ENCODE assay signal across 10 cellular contexts in the genomic region with DNA sequence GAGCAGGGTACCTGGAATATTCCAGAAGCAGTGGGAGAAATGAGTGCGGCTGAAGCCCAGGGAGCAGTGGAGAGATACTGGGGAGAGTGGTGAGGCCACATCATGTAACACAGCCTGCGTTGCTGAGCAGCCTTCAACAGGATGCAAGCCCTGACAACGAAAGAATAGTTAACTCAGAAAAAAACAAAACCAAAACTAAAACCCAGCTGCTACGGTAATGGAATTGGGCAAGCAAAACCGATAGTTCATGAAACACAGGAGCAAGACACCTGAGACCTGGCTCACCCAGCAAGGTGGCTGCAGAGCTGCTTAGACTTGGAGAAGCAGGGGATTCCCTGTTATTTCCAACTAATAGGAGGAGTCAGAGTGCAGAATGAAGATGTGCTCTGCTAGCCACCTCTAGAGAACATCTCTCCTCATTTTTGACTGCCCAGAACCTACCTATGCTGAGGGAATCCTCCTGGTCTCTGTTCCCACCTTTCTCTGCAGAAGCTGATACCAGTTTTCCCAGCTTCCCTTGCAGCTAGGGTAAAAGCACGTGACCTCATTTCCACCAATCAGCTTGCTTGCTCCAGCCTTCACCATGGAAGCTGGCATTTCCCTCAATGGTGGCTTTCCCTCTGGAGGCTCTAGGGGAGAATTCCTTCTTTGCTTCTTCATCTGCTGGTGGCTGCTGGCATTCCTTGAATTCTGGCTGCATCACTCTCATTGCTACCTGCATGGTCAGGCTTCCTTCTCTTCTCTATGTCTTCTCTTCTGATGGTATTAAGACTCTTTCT. TPM values are rescaled to one million over a fixed set of nuclear protein-coding genes. Genes with fewer than 3 reads are reported as not detected.
DNase-seq lines count a peak whose midpoint lies in the region; ATAC-seq and TF ChIP-seq lines count a peak whose summit lies in the region.
"Had no signal": no experiment of that assay in that cellular context is flagged by ENCODE, and none has a peak within 500 bp of the region (broad histone marks: within the 10 kb centered on the region; RNA-seq: fewer than 3 reads in every experiment).

No MANE protein-coding gene starts in this region.

- DNase-seq in activated B cell treated with CpG ODN at 0.5 μM for 24 hours (no peak), NCI-H345 (lab: John Stamatoyannopoulos, UW) (no peak), iPS-NIHi11 (ENCODE audit: low spot score) (no peak), occipital lobe (lab: John Stamatoyannopoulos, UW) (no peak)
- DNase-seq in naive thymus-derived CD4-positive, alpha-beta T cell, result peak; percentile 11 to 71 (median 54)
- DNase-seq: left colon had no signal

- no peaks in the 10 kb centered on the region for H3K36me3 Mint-ChIP-seq in activated B cell treated with CpG ODN at 0.5 μM for 24 hours (ENCODE audit: low read depth)
- peaks cover 0 to 3% (median 2%) of the 10 kb centered on the region in 5 donors for H3K36me3 Mint-ChIP-seq in naive thymus-derived CD4-positive, alpha-beta T cell

- no peaks in the 10 kb centered on the region for H3K9me3 ChIP-seq in naive thymus-derived CD4-positive, alpha-beta T cell (ENCODE audit: control insufficient read depth in 2 of 3, low read length in 3 of 3)

- no peak for TF ChIP-seq CTCF in activated B cell treated with CpG ODN at 0.5 μM for 24 hours (IDR thresholded peaks at IDR 0.05)

- H3K4me3 ChIP-seq in naive thymus-derived CD4-positive, alpha-beta T cell (ENCODE audit: low read length), result peak overlapping the region; percentile 97
- H3K4me3 ChIP-seq: breast epithelium had no signal

- ATAC-seq in GM18867 (IDR thresholded peaks at IDR 0.05; ENCODE audit: unreplicated experiment), result peak; percentile 83
- peak; percentile 73 for ATAC-seq in HG02798 (IDR thresholded peaks at IDR 0.05; ENCODE audit: poor library complexity, unreplicated experiment)
- peak; percentile 78 for ATAC-seq in activated B cell treated with CpG ODN at 0.5 μM for 24 hours (ENCODE audit: low read depth)
- peak; percentile 85 for ATAC-seq in naive thymus-derived CD4-positive, alpha-beta T cell
- no peak for ATAC-seq in GM18520 (IDR thresholded peaks at IDR 0.05; ENCODE audit: unreplicated experiment)
- ATAC-seq: left colon had no signal

- no peaks in the 10 kb centered on the region for H3K9me3 Mint-ChIP-seq in activated B cell treated with CpG ODN at 0.5 μM for 24 hours
- peaks cover 0 to 5% (median 3%) of the 10 kb centered on the region in 11 donors for H3K9me3 Mint-ChIP-seq in naive thymus-derived CD4-positive, alpha-beta T cell

- peak overlapping the region; percentile 52 for H3K27ac ChIP-seq in naive thymus-derived CD4-positive, alpha-beta T cell (ENCODE audit: low read depth, low read length)
- H3K27ac ChIP-seq: breast epithelium had no signal

- no peaks in the 10 kb centered on the region for H3K27me3 ChIP-seq in naive thymus-derived CD4-positive, alpha-beta T cell (ENCODE audit: control insufficient read depth in 2 of 2, insufficient read depth in 2 of 2, low read length in 2 of 2)
- H3K27me3 ChIP-seq: breast epithelium had no signal

- no peaks in the 10 kb centered on the region for H3K36me3 ChIP-seq in naive thymus-derived CD4-positive, alpha-beta T cell (ENCODE audit: control insufficient read depth in 2 of 3, insufficient read depth in 3 of 3, low read length in 3 of 3)
- H3K36me3 ChIP-seq: breast epithelium had no signal

- peaks cover 25% of the 10 kb centered on the region for H3K4me1 Mint-ChIP-seq in activated B cell treated with CpG ODN at 0.5 μM for 24 hours
- H3K4me1 Mint-ChIP-seq in naive thymus-derived CD4-positive, alpha-beta T cell, result peaks cover 8 to 36% (median 25%) of the 10 kb centered on the region in 7 donors

- H3K4me1 ChIP-seq in naive thymus-derived CD4-positive, alpha-beta T cell (ENCODE audit: control insufficient read depth in 2 of 2, insufficient read depth in 2 of 2, low read length in 2 of 2), result peaks cover 4 to 6% of the 10 kb centered on the region in 2 donors
- H3K4me1 ChIP-seq: breast epithelium had no signal

- CTCF ChIA-PET in activated B cell treated with CpG ODN at 0.5 μM for 24 hours (lab: Charles Lee), result interaction anchor here (0.6 kb wide), 1 partner anchor 1434 kb away, joined by 3 read pairs; no protein-coding TSS in a partner anchor
- CTCF ChIA-PET in naive thymus-derived CD4-positive, alpha-beta T cell (lab: Charles Lee), result interaction anchor here (0.5 to 2.0 kb wide), 3 partner anchors 11 to 568 kb away, joined by 4 to 5 read pairs (median 4); no protein-coding TSS in a partner anchor

- H3K4me3 Mint-ChIP-seq in activated B cell treated with CpG ODN at 0.5 μM for 24 hours, result peak overlapping the region; percentile 79
- peak overlapping the region; percentile 78 to 95 (median 89) for H3K4me3 Mint-ChIP-seq in naive thymus-derived CD4-positive, alpha-beta T cell

- POLR2A ChIA-PET in activated B cell treated with CpG ODN at 0.5 μM for 24 hours (lab: Charles Lee), result no interaction called here
- POLR2A ChIA-PET in naive thymus-derived CD4-positive, alpha-beta T cell (lab: Charles Lee), result interaction anchor here (0.9 kb wide), 1 partner anchor 161 kb away, joined by 4 read pairs; no protein-coding TSS in a partner anchor

- peaks cover 2% of the 10 kb centered on the region for H3K27me3 Mint-ChIP-seq in activated B cell treated with CpG ODN at 0.5 μM for 24 hours
- H3K27me3 Mint-ChIP-seq in naive thymus-derived CD4-positive, alpha-beta T cell, result peaks cover 0 to 4% (median 0%) of the 10 kb centered on the region in 5 donors

- H3K27ac Mint-ChIP-seq in activated B cell treated with CpG ODN at 0.5 μM for 24 hours, result peak overlapping the region; percentile 54
- peak overlapping the region; percentile 90 to 98 (median 93) for H3K27ac Mint-ChIP-seq in naive thymus-derived CD4-positive, alpha-beta T cell

- intact Hi-C loops in activated B cell treated with CpG ODN at 0.5 μM for 24 hours (cut with micrococcal nuclease), result loop anchor here (5.0 kb wide), 1 partner anchor 113 kb away; no protein-coding TSS in a partner anchor
- intact Hi-C loops in naive thymus-derived CD4-positive, alpha-beta T cell (cut with micrococcal nuclease), result loop anchor here (2.0 to 10.0 kb wide), 4 partner anchors 53 to 515 kb away; partner anchors contain the start of gene XYLT1 (in 1 of the 2)

RNA-seq across cellular contexts. Expression of gene XYLT1, which starts 59.4 kb away (rescaled TPM):
- total RNA-seq in activated B cell treated with CpG ODN at 0.5 μM for 24 hours, result 14.9 and 17.0 TPM in 2 replicates
- 10 to 100 TPM; 29.6 to 50.4 (median 48.6) TPM for total RNA-seq in naive thymus-derived CD4-positive, alpha-beta T cell
- 1 to 10 TPM; 1.9 to 2.0 TPM for polyA plus RNA-seq in naive thymus-derived CD4-positive, alpha-beta T cell
- 29.3 TPM for total RNA-seq in occipital lobe

Comparison
In these comparisons a context has a peak if more than half of its experiments do, and no peak if none do; other contexts are left out.
1. DNase-seq: peak in naive thymus-derived CD4-positive, alpha-beta T cell (9 of 9); none in activated B cell treated with CpG ODN at 0.5 μM for 24 hours (single experiment), NCI-H345 (single experiment), iPS-NIHi11 (single experiment) and occipital lobe (single experiment).